2 cellular contexts compared by ENCODE assay signal in genomic region chr3:49454457-49454856, GRCh38.
TF ChIP-seq lines count a peak whose summit lies in the region.

No MANE protein-coding gene starts in this region.

TF ChIP-seq in HEK293, 187 proteins besides CTCF, POLR2A, EP300 and RAD21:
- no peak for TF ChIP-seq ZNF114 (tag by site-specific recombination; IDR thresholded peaks at IDR 0.05)
- peak; percentile 25; the same call in 1 of the 2 replicates for TF ChIP-seq ZNF654 (tag by site-specific recombination; IDR thresholded peaks at IDR 0.05; ENCODE audit: low read depth)

TF ChIP-seq in HepG2, 621 proteins besides CTCF, POLR2A, EP300 and RAD21 (continues in another document):
- TF ChIP-seq ZNF331 (CRISPR knock-in tag; IDR thresholded peaks at IDR 0.05) (0 out of 2 replicates have a peak, but pooled peaks have one; percentile 26), DNMT3B (CRISPR knock-in tag; conservative IDR thresholded peaks at IDR 0.05) (no peak), ZNF430 (CRISPR knock-in tag; IDR thresholded peaks at IDR 0.05) (no peak), ZNF773 (CRISPR knock-in tag; IDR thresholded peaks at IDR 0.05; ENCODE audit: borderline replicate concordance) (no peak), CREBL2 (CRISPR knock-in tag; IDR thresholded peaks at IDR 0.05; ENCODE audit: borderline replicate concordance) (no peak), MIER2 (CRISPR knock-in tag; IDR thresholded peaks at IDR 0.05) (no peak), KDM2A (CRISPR knock-in tag; IDR thresholded peaks at IDR 0.05; ENCODE audit: borderline replicate concordance, low read depth) (peak; percentile 20; the same call in 1 of the 2 replicates), TEAD3 (CRISPR knock-in tag; optimal IDR thresholded peaks at IDR 0.05; ENCODE audit: borderline replicate concordance) (peak; percentile 63), THAP9 (CRISPR knock-in tag; IDR thresholded peaks at IDR 0.05; ENCODE audit: borderline replicate concordance) (no peak), MED1 (CRISPR knock-in tag; IDR thresholded peaks at IDR 0.05) (no peak), TFE3 (CRISPR knock-in tag; IDR thresholded peaks at IDR 0.05) (no peak), ERF (CRISPR knock-in tag; IDR thresholded peaks at IDR 0.05) (peak; percentile 78), DR1 (CRISPR knock-in tag; IDR thresholded peaks at IDR 0.05) (no peak), HOXA7 (CRISPR knock-in tag; IDR thresholded peaks at IDR 0.05) (no peak), IRF1 (CRISPR knock-in tag; IDR thresholded peaks at IDR 0.05; ENCODE audit: low read depth) (no peak), MIXL1 (CRISPR knock-in tag; IDR thresholded peaks at IDR 0.05) (0 out of 2 replicates have a peak, but pooled peaks have one; percentile 20), LBX2 (CRISPR knock-in tag; IDR thresholded peaks at IDR 0.05; ENCODE audit: borderline replicate concordance) (no peak), ZNF263 (CRISPR knock-in tag; IDR thresholded peaks at IDR 0.05) (no peak), SOX6 (IDR thresholded peaks at IDR 0.05) (no peak), SOX6 (CRISPR knock-in tag; IDR thresholded peaks at IDR 0.05) (peak; percentile 49; the same call in 1 of the 2 replicates), RXRB (CRISPR knock-in tag; IDR thresholded peaks at IDR 0.05; ENCODE audit: borderline replicate concordance) (peak; percentile 29; the same call in 1 of the 2 replicates), SPEN (CRISPR knock-in tag; IDR thresholded peaks at IDR 0.05; ENCODE audit: low read depth) (no peak), ZNF580 (CRISPR knock-in tag; IDR thresholded peaks at IDR 0.05; ENCODE audit: borderline replicate concordance, low read depth) (0 out of 2 replicates have a peak, but pooled peaks have one; percentile 53), THAP11 (CRISPR knock-in tag; IDR thresholded peaks at IDR 0.05) (peak; percentile 31; the same call in 1 of the 2 replicates), YEATS2 (CRISPR knock-in tag; IDR thresholded peaks at IDR 0.05; ENCODE audit: borderline replicate concordance) (peak; percentile 20; the same call in 1 of the 2 replicates), ZNF710 (CRISPR knock-in tag; IDR thresholded peaks at IDR 0.05; ENCODE audit: borderline replicate concordance) (0 out of 2 replicates have a peak, but pooled peaks have one; percentile 44), ARID5B (CRISPR knock-in tag; IDR thresholded peaks at IDR 0.05) (0 out of 2 replicates have a peak, but pooled peaks have one; percentile 20), KDM5A (IDR thresholded peaks at IDR 0.05; ENCODE audit: borderline replicate concordance, low read length) (no peak), AFF4 (CRISPR knock-in tag; IDR thresholded peaks at IDR 0.05) (no peak), MATR3 (CRISPR knock-in tag; IDR thresholded peaks at IDR 0.05) (no peak), ZNF121 (CRISPR knock-in tag; IDR thresholded peaks at IDR 0.05) (0 out of 2 replicates have a peak, but pooled peaks have one; percentile 40), ZNF280D (CRISPR knock-in tag; IDR thresholded peaks at IDR 0.05) (no peak), KDM3A (CRISPR knock-in tag; IDR thresholded peaks at IDR 0.05; ENCODE audit: low read depth) (no peak), ZFP1 (CRISPR knock-in tag; IDR thresholded peaks at IDR 0.05) (no peak), ZNF607 (CRISPR knock-in tag; IDR thresholded peaks at IDR 0.05; ENCODE audit: borderline replicate concordance) (no peak), HOXA3 (CRISPR knock-in tag; IDR thresholded peaks at IDR 0.05) (0 out of 2 replicates have a peak, but pooled peaks have one; percentile 25), DMAP1 (CRISPR knock-in tag; IDR thresholded peaks at IDR 0.05) (no peak), ZNF230 (CRISPR knock-in tag; IDR thresholded peaks at IDR 0.05) (peak; percentile 74; the same call in 1 of the 2 replicates), STAG1 (CRISPR knock-in tag; IDR thresholded peaks at IDR 0.05) (peak; percentile 90), SRSF9 (IDR thresholded peaks at IDR 0.05; ENCODE audit: borderline replicate concordance, insufficient read depth, low read depth, low read length, poor library complexity, severe bottlenecking) (no peak), PRPF4 (IDR thresholded peaks at IDR 0.05; ENCODE audit: low read depth, low read length, poor library complexity, severe bottlenecking) (no peak), ZFY (CRISPR knock-in tag; IDR thresholded peaks at IDR 0.05) (0 out of 2 replicates have a peak, but pooled peaks have one; percentile 31), SIX1 (CRISPR knock-in tag; IDR thresholded peaks at IDR 0.05; ENCODE audit: borderline replicate concordance) (no peak)
